ENCODE assay signal across 8 cellular contexts in the genomic region with DNA sequence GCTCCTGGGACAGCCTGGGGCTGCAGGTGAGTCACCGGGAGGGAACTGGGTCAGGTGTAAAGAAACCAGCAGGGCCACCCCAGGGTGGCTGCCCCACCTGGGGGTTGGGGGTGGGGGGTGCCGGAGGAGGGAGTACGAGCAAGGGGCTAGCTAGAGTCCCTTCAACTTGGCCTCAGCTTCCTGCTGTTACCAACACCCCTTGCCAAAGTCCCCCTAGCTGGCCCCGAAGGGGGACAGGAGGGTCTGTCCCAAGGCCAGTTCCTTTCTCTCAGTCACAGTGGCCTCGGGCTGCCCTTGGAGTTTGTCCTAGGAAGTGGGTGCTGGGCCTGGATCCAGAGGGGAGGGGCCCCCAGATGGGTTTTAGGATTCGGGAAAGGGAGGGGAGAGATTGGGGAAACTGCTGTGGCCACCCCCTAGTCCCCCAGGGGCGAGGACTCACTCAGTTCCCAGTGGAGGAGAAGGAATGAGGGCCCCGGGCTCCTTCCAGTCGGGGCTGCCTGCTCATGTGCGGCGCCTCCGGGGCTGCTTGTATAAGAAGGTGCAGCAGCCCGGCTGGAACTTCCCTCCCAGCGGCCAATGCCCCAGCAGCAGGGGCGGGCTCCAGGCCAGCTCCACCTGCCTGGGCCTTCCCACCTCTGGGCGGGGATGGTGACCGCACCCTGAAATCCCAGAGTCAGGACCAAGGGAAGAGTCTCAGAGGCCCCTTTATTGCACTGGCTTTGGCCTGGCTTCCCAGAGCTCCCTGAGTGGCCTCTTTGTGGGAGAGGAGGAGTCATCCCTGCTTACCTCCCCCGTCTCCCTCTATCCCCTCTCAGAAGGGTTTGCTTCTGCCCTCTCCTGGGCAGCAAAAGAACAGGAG. TPM values are rescaled to one million over a fixed set of nuclear protein-coding genes. Genes with fewer than 3 reads are reported as not detected.
DNase-seq lines count a peak whose midpoint lies in the region; ATAC-seq and TF ChIP-seq lines count a peak whose summit lies in the region.

No MANE protein-coding gene starts in this region.

- H3K4me3 ChIP-seq in mesendoderm (ENCODE audit: low read length) (no peak overlapping the region), gastroesophageal sphincter (no peak overlapping the region)

- no peaks in the 10 kb centered on the region for H3K9me3 Mint-ChIP-seq in dendritic cell treated with granulocyte-macrophage colony-stimulating factor and Interleukin-4, amounts not matched to agents 40 ng/mL and 50 ng/mL, for 4 days

- no peaks in the 10 kb centered on the region for H3K79me1 ChIP-seq in mesendoderm (ENCODE audit: low read length)

- no peak overlapping the region for H2BK5ac ChIP-seq in mesendoderm (ENCODE audit: low read length)

- TF ChIP-seq CTCF in gastroesophageal sphincter (IDR thresholded peaks at IDR 0.05) = no peak

- H3K4me1 ChIP-seq in mesendoderm (ENCODE audit: control insufficient read depth, low read depth, low read length) (no peaks in the 10 kb centered on the region), gastroesophageal sphincter (peaks cover 0 to 28% (median 17%) of the 10 kb centered on the region in 3 donors)

- H3K27ac ChIP-seq in mesendoderm (ENCODE audit: low read depth, low read length) = no peak overlapping the region
- no peak overlapping the region for H3K27ac ChIP-seq in gastroesophageal sphincter

- no peak for TF ChIP-seq POLR2A in gastroesophageal sphincter (IDR thresholded peaks at IDR 0.05)

- H3K9ac ChIP-seq in mesendoderm (ENCODE audit: low read length) = peak overlapping the region; percentile 68

- H3K36me3 ChIP-seq in mesendoderm (ENCODE audit: control insufficient read depth, insufficient read depth, low read length) (no peaks in the 10 kb centered on the region), gastroesophageal sphincter (no peaks in the 10 kb centered on the region)

- ATAC-seq in gastroesophageal sphincter = no peak
- ATAC-seq in HG03442 (IDR thresholded peaks at IDR 0.05; ENCODE audit: unreplicated experiment) = no peak

- peak overlapping the region; percentile 34 for H3K18ac ChIP-seq in mesendoderm (ENCODE audit: low read length)

- H3K23ac ChIP-seq in mesendoderm (ENCODE audit: low read length) = no peak overlapping the region

- DNase-seq in NCI-H1417 (lab: John Stamatoyannopoulos, UW) = peak; percentile 49 to 82 (median 66)
- no peak for DNase-seq in NCI-H1417 treated with DMSO at 0.1 percent for 48 hours (lab: John Stamatoyannopoulos, UW)
- peak; percentile 96 for DNase-seq in NCI-H526 (lab: John Stamatoyannopoulos, UW)
- DNase-seq in mesendoderm = peak; percentile 98
- no peak for DNase-seq in GM19240 (ENCODE audit: insufficient read length, low spot score)

- peak overlapping the region; percentile 67 for H3K4me3 Mint-ChIP-seq in dendritic cell treated with granulocyte-macrophage colony-stimulating factor and Interleukin-4, amounts not matched to agents 40 ng/mL and 50 ng/mL, for 4 days

- intact Hi-C loops in dendritic cell treated with granulocyte-macrophage colony-stimulating factor and Interleukin-4, amounts not matched to agents 40 ng/mL and 50 ng/mL, for 4 days (cut with micrococcal nuclease) = no loop called here

- no peaks in the 10 kb centered on the region for H3K9me3 ChIP-seq in gastroesophageal sphincter

- H3K56ac ChIP-seq in mesendoderm (ENCODE audit: low read length) = peak overlapping the region; percentile 76

- no CpG with 5 or more reads among the region's 18 CpGs for WGBS in mesendoderm (ENCODE audit: extremely low coverage, insufficient coverage, low lambda C conversion rate)
- WGBS in gastroesophageal sphincter (ENCODE audit: low coverage in 1 of 2), 2 donors = 90% methylated on average over 2 of the region's 18 CpGs; no CpG with 5 or more reads in 1 of the 2 donors

- H3K4ac ChIP-seq in mesendoderm (ENCODE audit: low read depth, low read length) = peak overlapping the region; percentile 48

- peak overlapping the region; percentile 36 for H3K4me2 ChIP-seq in mesendoderm (ENCODE audit: low read length)

- H3K4me1 Mint-ChIP-seq in dendritic cell treated with granulocyte-macrophage colony-stimulating factor and Interleukin-4, amounts not matched to agents 40 ng/mL and 50 ng/mL, for 4 days (ENCODE audit: low read depth) = peaks cover 81% of the 10 kb centered on the region

- no peak overlapping the region for H2BK120ac ChIP-seq in mesendoderm (ENCODE audit: low read depth, low read length)

- no peak overlapping the region for H4K5ac ChIP-seq in mesendoderm (ENCODE audit: low read length)

- no peak overlapping the region for H4K8ac ChIP-seq in mesendoderm (ENCODE audit: low read depth, low read length)

- no peak for TF ChIP-seq EP300 in gastroesophageal sphincter (IDR thresholded peaks at IDR 0.05)

- H3K27me3 Mint-ChIP-seq in dendritic cell treated with granulocyte-macrophage colony-stimulating factor and Interleukin-4, amounts not matched to agents 40 ng/mL and 50 ng/mL, for 4 days = no peaks in the 10 kb centered on the region

- H2BK15ac ChIP-seq in mesendoderm (replicated peaks; ENCODE audit: low read depth) = no peak overlapping the region

- peak overlapping the region; percentile 87 for H3K27ac Mint-ChIP-seq in dendritic cell treated with granulocyte-macrophage colony-stimulating factor and Interleukin-4, amounts not matched to agents 40 ng/mL and 50 ng/mL, for 4 days

- peaks cover 18% of the 10 kb centered on the region for H3K27me3 ChIP-seq in mesendoderm (ENCODE audit: insufficient read depth, low read length, poor library complexity)
- H3K27me3 ChIP-seq in gastroesophageal sphincter = peaks cover 52% of the 10 kb centered on the region

- H3K79me2 ChIP-seq in mesendoderm (ENCODE audit: control insufficient read depth, insufficient read depth, low read length) = no peaks in the 10 kb centered on the region

- H3K36me3 Mint-ChIP-seq in dendritic cell treated with granulocyte-macrophage colony-stimulating factor and Interleukin-4, amounts not matched to agents 40 ng/mL and 50 ng/mL, for 4 days (ENCODE audit: low read depth) = peaks cover 88% of the 10 kb centered on the region

- no peak overlapping the region for H2AK5ac ChIP-seq in mesendoderm (ENCODE audit: low read length)

RNA-seq across cellular contexts. Expression of gene ARHGAP27, which starts 7.3 kb away (rescaled TPM):
- polyA plus RNA-seq in mesendoderm (2013, experiment 1 of 2) = 3.5 TPM
- polyA plus RNA-seq in mesendoderm (2013, experiment 2 of 2) = 3.7 TPM
- total RNA-seq in gastroesophageal sphincter = 10 to 100 TPM; 11.6 to 18.1 (median 12.8) TPM

Comparison
In these comparisons a context has a peak if more than half of its experiments do, and no peak if none do; other contexts are left out.
1. DNase-seq: peak in NCI-H1417 (3 of 3), NCI-H526 (2 of 2) and mesendoderm (single experiment); none in NCI-H1417 treated with DMSO at 0.1 percent for 48 hours (single experiment) and GM19240 (single experiment).